23 cellular contexts compared by ENCODE assay signal in genomic region chr6:136435096-136435495, GRCh38.
DNase-seq lines count a peak whose midpoint lies in the region; ATAC-seq, FAIRE-seq and TF ChIP-seq lines count a peak whose summit lies in the region.
"Had no signal": no experiment of that assay in that cellular context is flagged by ENCODE, and none has a peak within 500 bp of the region (broad histone marks: within the 10 kb centered on the region; RNA-seq: fewer than 3 reads in every experiment).

No MANE protein-coding gene starts in this region.

- in situ Hi-C loops in transverse colon (cut with MboI; ENCODE audit: low pct_ligation_motif_present in 1 of 4, low pct_unique_long_range_greater_than_20kb in 1 of 4, low sequenced_read_pairs in 3 of 4) = no loop called here
- in situ Hi-C loops in ACHN (cut with HindIII; ENCODE audit: low pct_ligation_motif_present, low pct_unique_long_range_greater_than_20kb, low sequenced_read_pairs) = no loop called here

- CTCF ChIA-PET in GM10248 (lab: Yijun Ruan, JAX) = no interaction called here

- TF ChIP-seq EP300 in transverse colon (IDR thresholded peaks at IDR 0.05; ENCODE audit: low read depth) = no peak

- DNase-seq in NCI-H1092 treated with DMSO at 0.1 percent for 48 hours (lab: John Stamatoyannopoulos, UW) (peak; percentile 19), NCI-H1092 (lab: John Stamatoyannopoulos, UW) (no peak), left colon (peak in 1 of 2 donors; percentile 28), transverse colon (no peak), ACHN (no peak), urothelium cell line (ENCODE audit: low spot score) (no peak), GM10248 (ENCODE audit: extremely low spot score) (no peak)
- DNase-seq: activated naive CD4-positive, alpha-beta T cell; activated T-cell treated with anti-CD3 and anti-CD28 coated beads, Interleukin-2, amount 50 U/mL, for 1 hour; amniotic stem cell; dermis blood vessel endothelial cell; HFFc6; NCI-H526 treated with DMSO at 0.1 percent for 48 hours; T1000 had no signal

- intact Hi-C loops in left colon (cut with DNase I, micrococcal nuclease) (no loop called here), transverse colon (cut with DNase I; ENCODE audit: low total_unique reads) (no loop called here)

- FAIRE-seq in urothelium cell line (lab: Jason Lieb, UNC) = no peak
- FAIRE-seq: A204.1, endothelial cell of umbilical vein, GM19239 had no signal

- POLR2A ChIA-PET in GM10248 (lab: Yijun Ruan, JAX) = no interaction called here

- H3K27me3 ChIP-seq in transverse colon = no peaks in the 10 kb centered on the region
- H3K27me3 ChIP-seq: left lung had no signal

- no peaks in the 10 kb centered on the region for H3K9me3 ChIP-seq in transverse colon
- H3K9me3 ChIP-seq: Caco-2, left lung, thoracic aorta had no signal

- H3K36me3 ChIP-seq in transverse colon = no peaks in the 10 kb centered on the region
- H3K36me3 ChIP-seq: left lung, thoracic aorta had no signal

- H3K27ac ChIP-seq in angular gyrus (ENCODE audit: low read depth, low read length) (peak overlapping the region; percentile 93), transverse colon (peak overlapping the region in 3 of 4 donors; percentile 4 to 45 (median 31))
- H3K27ac ChIP-seq: left lung had no signal

- no peak for TF ChIP-seq POLR2A in transverse colon (IDR thresholded peaks at IDR 0.05)

- 37 to 55% methylated on average over 2 of the region's 2 CpGs for WGBS in transverse colon (ENCODE audit: low coverage in 1 of 2), 2 donors

- TF ChIP-seq CTCF in transverse colon (IDR thresholded peaks at IDR 0.05) (no peak), GM10248 (IDR thresholded peaks at IDR 0.05; ENCODE audit: control extremely low read depth, extremely low read depth, low read depth, missing control alignments) (no peak)

- peak; percentile 47 for ATAC-seq in left colon
- ATAC-seq: activated CD4-positive, CD25-positive, alpha-beta regulatory T cell treated with anti-CD3 and anti-CD28 coated beads, Interleukin-2, amount 50 U/mL, for 24 hours; natural killer cell treated with Interleukin-12 subunit alpha and Interleukin-12 subunit beta and Interleukin-15 and Interleukin-18, amount 100 ng/mL, for 72 hours had no signal

- H3K4me3 ChIP-seq in transverse colon = no peak overlapping the region
- H3K4me3 ChIP-seq: left lung, thoracic aorta had no signal

- peaks cover 0 to 36% (median 12%) of the 10 kb centered on the region in 4 donors for H3K4me1 ChIP-seq in transverse colon
- H3K4me1 ChIP-seq: left lung had no signal
